Comparison of ENCODE assay signal across 8 cellular contexts in the genomic region with DNA sequence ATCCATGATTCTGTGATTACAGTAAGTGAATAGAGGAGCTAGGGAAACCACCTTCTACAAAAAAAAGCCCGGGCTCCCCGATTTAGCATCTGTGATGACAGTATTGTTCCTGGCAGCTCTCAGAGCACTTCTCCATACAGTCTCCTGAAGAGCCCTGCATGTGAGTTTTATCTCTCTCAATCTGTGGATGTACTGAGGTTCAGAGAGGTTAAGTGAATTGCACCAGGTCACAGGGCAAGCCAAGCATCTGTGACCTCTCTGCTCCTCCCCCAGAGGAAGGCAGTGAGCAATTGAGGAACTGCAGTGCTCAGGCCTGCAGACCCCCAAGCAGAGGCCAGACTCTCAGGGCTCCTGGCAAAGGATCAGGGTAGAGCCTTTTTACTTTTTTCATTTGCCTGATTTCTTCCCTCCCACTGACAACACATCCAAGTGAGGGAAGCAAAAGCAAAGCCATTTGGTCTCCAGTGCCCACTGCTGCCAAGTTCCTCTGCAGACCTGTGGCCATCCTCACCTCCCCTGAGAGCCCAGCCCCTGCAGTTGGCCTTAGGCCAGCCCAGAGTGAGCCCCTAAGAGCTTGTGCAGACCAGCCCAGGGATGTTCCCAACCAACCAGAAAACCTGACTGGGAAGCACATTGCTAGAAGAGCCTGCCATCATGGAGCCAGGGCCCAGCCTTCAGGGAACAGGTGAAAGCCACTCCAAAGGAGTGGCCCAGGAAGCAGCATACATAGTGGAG. TPM values are rescaled to one million over a fixed set of nuclear protein-coding genes. Genes with fewer than 3 reads are reported as not detected.
DNase-seq lines count a peak whose midpoint lies in the region; ATAC-seq and TF ChIP-seq lines count a peak whose summit lies in the region.

No MANE protein-coding gene starts in this region.

- H3K18ac ChIP-seq in IMR-90 (ENCODE audit: low read depth, low read length): no peak overlapping the region

- peaks cover 8% of the 10 kb centered on the region for H3K36me3 Mint-ChIP-seq in CD8-positive, alpha-beta T cell
- H3K36me3 Mint-ChIP-seq in brain (no peaks in the 10 kb centered on the region), osteocyte (ENCODE audit: unreplicated experiment) (no peaks in the 10 kb centered on the region)

- CTCF ChIA-PET in CD8-positive, alpha-beta T cell (lab: Charles Lee): interaction anchor here (1.2 to 4.5 kb wide), 6 partner anchors 9 to 34 kb away, joined by 3 to 21 read pairs (median 4); no protein-coding TSS in a partner anchor
- CTCF ChIA-PET in IMR-90 (lab: Yijun Ruan, JAX): no interaction called here

- peak overlapping the region in 1 of 2 experiments; percentile 42; a peak in 2 of 4 replicates for H4K8ac ChIP-seq in IMR-90 (ENCODE audit: low read depth in 2 of 2, low read length in 2 of 2)

- TF ChIP-seq RAD21 in IMR-90 (IDR thresholded peaks at IDR 0.05; ENCODE audit: low read length): no peak

- no peak overlapping the region; the same call in 1 of the 2 replicates for H3K14ac ChIP-seq in IMR-90 (replicated peaks; ENCODE audit: low read depth, low read length)

- H2AK9ac ChIP-seq in IMR-90 (replicated peaks; ENCODE audit: low read depth, low read length, poor library complexity): no peak overlapping the region

- H3K23ac ChIP-seq in IMR-90 (ENCODE audit: low read depth, low read length): peak overlapping the region; percentile 90; the same call in 1 of the 2 replicates

- peaks cover 71% of the 10 kb centered on the region for H3K4me1 ChIP-seq in CD8-positive, alpha-beta T cell (ENCODE audit: insufficient read depth, low read length)
- peaks cover 33% of the 10 kb centered on the region for H3K4me1 ChIP-seq in IMR-90 (ENCODE audit: control insufficient read depth, insufficient read depth, low read length)

- no peak overlapping the region for H3K9ac ChIP-seq in IMR-90 (ENCODE audit: low read depth, low read length)

- no peaks in the 10 kb centered on the region for H3K27me3 ChIP-seq in CD8-positive, alpha-beta T cell (ENCODE audit: insufficient read depth, low read length)
- H3K27me3 ChIP-seq in IMR-90 (ENCODE audit: control insufficient read depth, insufficient read depth, low read length): no peaks in the 10 kb centered on the region

- H3K36me3 ChIP-seq in CD8-positive, alpha-beta T cell (ENCODE audit: insufficient read depth, low read length): no peaks in the 10 kb centered on the region
- no peaks in the 10 kb centered on the region for H3K36me3 ChIP-seq in IMR-90 (ENCODE audit: control insufficient read depth, insufficient read depth, low read length)

- H4K20me1 ChIP-seq in IMR-90 (ENCODE audit: insufficient read depth, low read length): peaks cover 60% of the 10 kb centered on the region

- H3K79me1 ChIP-seq in IMR-90 (ENCODE audit: low read depth in 1 of 2, low read length in 2 of 2): peaks cover 42 to 83% of the 10 kb centered on the region in 2 experiments

- H2BK15ac ChIP-seq in IMR-90 (ENCODE audit: low read depth, low read length): no peak overlapping the region

- no peaks in the 10 kb centered on the region for H3K9me3 Mint-ChIP-seq in CD8-positive, alpha-beta T cell
- H3K9me3 Mint-ChIP-seq in brain: no peaks in the 10 kb centered on the region
- no peaks in the 10 kb centered on the region for H3K9me3 Mint-ChIP-seq in osteocyte (ENCODE audit: unreplicated experiment)

- TF ChIP-seq CTCF in CD8-positive, alpha-beta T cell (IDR thresholded peaks at IDR 0.05): no peak
- no peak for TF ChIP-seq CTCF in IMR-90 (conservative IDR thresholded peaks at IDR 0.05; ENCODE audit: low read depth, low read length)
- TF ChIP-seq CTCF in brain (conservative IDR thresholded peaks at IDR 0.05): no peak
- no peak for TF ChIP-seq CTCF in osteocyte (IDR thresholded peaks at IDR 0.05)
- no peak for TF ChIP-seq CTCF in foreskin fibroblast (IDR thresholded peaks at IDR 0.05; ENCODE audit: low read depth, low read length)

- no peak overlapping the region for H3K4ac ChIP-seq in IMR-90 (ENCODE audit: low read depth, low read length)

- no peak overlapping the region for H3K4me3 ChIP-seq in CD8-positive, alpha-beta T cell (ENCODE audit: low read depth, low read length)
- H3K4me3 ChIP-seq in IMR-90 (ENCODE audit: insufficient read depth, low read depth, low read length) (no peak overlapping the region), foreskin fibroblast (ENCODE audit: low read depth in 1 of 2, low read length in 2 of 2) (no peak overlapping the region)

- no peak overlapping the region for H2BK120ac ChIP-seq in IMR-90 (ENCODE audit: low read depth, low read length)

- H3K9me3 ChIP-seq in CD8-positive, alpha-beta T cell (ENCODE audit: low read length): no peaks in the 10 kb centered on the region
- no peaks in the 10 kb centered on the region for H3K9me3 ChIP-seq in IMR-90 (ENCODE audit: control insufficient read depth, insufficient read depth, low read length)

- no peak overlapping the region for H4K5ac ChIP-seq in IMR-90 (ENCODE audit: low read depth, low read length)

- no peak overlapping the region for H3K4me2 ChIP-seq in IMR-90 (ENCODE audit: low read depth, low read length)

- H3K9me1 ChIP-seq in IMR-90 (ENCODE audit: insufficient read depth, low read length): peaks cover 34% of the 10 kb centered on the region

- no peak overlapping the region for H2AFZ ChIP-seq in IMR-90 (replicated peaks; ENCODE audit: low read length, poor library complexity)

- WGBS in IMR-90 (ENCODE audit: extremely low coverage in 2 of 2, insufficient read length in 1 of 2), 2 experiments: no CpG with 5 or more reads among the region's 2 CpGs

- H3K27ac Mint-ChIP-seq in CD8-positive, alpha-beta T cell: peak overlapping the region; percentile 99
- H3K27ac Mint-ChIP-seq in brain (peak overlapping the region in 4 of 5 experiments; percentile 51 to 100 (median 84)), osteocyte (ENCODE audit: unreplicated experiment) (peak overlapping the region; percentile 99)

- dilution Hi-C loops in IMR-90 (cut with HindIII; ENCODE audit: low sequenced_read_pairs, unreplicated experiment): no loop called here

- H3K27ac ChIP-seq in CD8-positive, alpha-beta T cell (ENCODE audit: low read depth, low read length): peak overlapping the region; percentile 18
- H3K27ac ChIP-seq in IMR-90 (ENCODE audit: insufficient read depth, low read length): no peak overlapping the region

- POLR2A ChIA-PET in CD8-positive, alpha-beta T cell (lab: Charles Lee): interaction anchor here (1.3 to 8.2 kb wide), 2 partner anchors 10 to 25 kb away, joined by 3 to 59 read pairs; no protein-coding TSS in a partner anchor
- POLR2A ChIA-PET in IMR-90 (lab: Charles Lee; ENCODE audit: unreplicated experiment): no interaction called here

- H3K4me3 Mint-ChIP-seq in CD8-positive, alpha-beta T cell: peak overlapping the region; percentile 51
- H3K4me3 Mint-ChIP-seq in brain (peak overlapping the region; percentile 43 to 86 (median 77)), osteocyte (ENCODE audit: unreplicated experiment) (no peak overlapping the region)

- peak in 1 of 7 experiments; percentile 14 for DNase-seq in CD8-positive, alpha-beta T cell
- DNase-seq in IMR-90 (no peak), osteocyte (ENCODE audit: extremely low spot score, unreplicated experiment) (no peak), NCI-H1694 treated with DMSO at 0.1 percent for 48 hours (lab: John Stamatoyannopoulos, UW) (no peak), KG1 (lab: John Stamatoyannopoulos, UW) (no peak), foreskin fibroblast (no peak), SKM-1 treated with dmso at 0.1 percent for 144 hours (lab: John Stamatoyannopoulos, UW; ENCODE audit: unreplicated experiment) (no peak)

- no peaks in the 10 kb centered on the region for H3K27me3 Mint-ChIP-seq in CD8-positive, alpha-beta T cell (ENCODE audit: low read depth)
- peaks cover 8% of the 10 kb centered on the region for H3K27me3 Mint-ChIP-seq in brain
- no peaks in the 10 kb centered on the region for H3K27me3 Mint-ChIP-seq in osteocyte (ENCODE audit: unreplicated experiment)

- BruUV-seq in IMR-90 (replicated peaks; lab: Mats Ljungman, UMichigan): no TSS peak

- H4K91ac ChIP-seq in IMR-90 (ENCODE audit: insufficient read depth, low read depth, low read length): no peak overlapping the region

- TF ChIP-seq POLR2A in IMR-90 (IDR thresholded peaks at IDR 0.05; ENCODE audit: low read depth, low read length): no peak

- in situ Hi-C loops in IMR-90 (cut with MboI; ENCODE audit: low sequenced_read_pairs): no loop called here

- no peak for ATAC-seq in CD8-positive, alpha-beta T cell
- no peak for ATAC-seq in IMR-90 (ENCODE audit: low read depth)

- intact Hi-C loops in CD8-positive, alpha-beta T cell (cut with DNase I, micrococcal nuclease): loop anchor here in 1 of 2 experiments (1.0 kb wide), 1 partner anchor 9 kb away; no protein-coding TSS in a partner anchor
- intact Hi-C loops in IMR-90 (cut with micrococcal nuclease): loop anchor here (2.0 kb wide), 2 partner anchors 25 to 63 kb away; no protein-coding TSS in a partner anchor

- H3K4me1 Mint-ChIP-seq in CD8-positive, alpha-beta T cell (ENCODE audit: low read depth): peaks cover 77% of the 10 kb centered on the region
- H3K4me1 Mint-ChIP-seq in brain: peaks cover 83% of the 10 kb centered on the region
- peaks cover 61% of the 10 kb centered on the region for H3K4me1 Mint-ChIP-seq in osteocyte (ENCODE audit: unreplicated experiment)

- no peak overlapping the region for H2BK20ac ChIP-seq in IMR-90 (ENCODE audit: low read depth, low read length)

- H3K56ac ChIP-seq in IMR-90 (ENCODE audit: extremely low read depth, insufficient read depth, low read length): no peak overlapping the region

- H2AK5ac ChIP-seq in IMR-90 (ENCODE audit: low read depth, low read length): 0 out of 2 replicates have a peak overlapping the region, but pooled peaks have one; percentile 10

- no peak overlapping the region for H2BK5ac ChIP-seq in IMR-90 (ENCODE audit: low read depth, low read length, poor library complexity, severe bottlenecking)

TF ChIP-seq in IMR-90, 13 proteins besides CTCF, POLR2A, EP300 and RAD21 (continues in another document):
- TF ChIP-seq NFE2L2 (IDR thresholded peaks at IDR 0.05; ENCODE audit: low read depth, low read length) (no peak), FOS (IDR thresholded peaks at IDR 0.05; ENCODE audit: low read depth, low read length) (no peak), CHD1 (IDR thresholded peaks at IDR 0.05; ENCODE audit: low read depth, low read length) (no peak), MAFK (IDR thresholded peaks at IDR 0.05; ENCODE audit: low read depth, low read length) (no peak), CEBPB (IDR thresholded peaks at IDR 0.05; ENCODE audit: low read depth, low read length) (no peak)

RNA-seq across cellular contexts. Expression of a gene that starts 47.6 kb away (rescaled TPM):
- 10 to 100 TPM; 39.4 to 39.8 TPM for total RNA-seq in CD8-positive, alpha-beta T cell
- 6.5 and 7.5 TPM in 2 replicates for total RNA-seq in IMR-90 (2012; rRNA removed)
- 21.0 and 28.2 TPM in 2 replicates for polyA plus RNA-seq in IMR-90 (2012; rRNA removed)
- polyA plus RNA-seq in IMR-90 (2012; cell fraction: cytosol; rRNA removed): 22.6 and 27.0 TPM in 2 replicates
- polyA plus RNA-seq in IMR-90 (2012; cell fraction: nucleus; rRNA removed; ENCODE audit: low replicate concordance): 13.7 and 19.3 TPM in 2 replicates
- polyA plus RNA-seq in brain (ENCODE audit: insufficient read depth, low read depth, low replicate concordance): 135 TPM
- 81.4 and 81.8 TPM in 2 replicates for total RNA-seq in osteocyte
